In genomic region chr11:100691886-100692285, GRCh38 we compare ENCODE assay signal across 26 cellular contexts. TPM values are rescaled to one million over a fixed set of nuclear protein-coding genes. Genes with fewer than 3 reads are reported as not detected.
A peak's percentile ranks its signal among the peaks of the same experiment; 100 is the strongest.
DNase-seq lines count a peak whose midpoint lies in the region; FAIRE-seq and TF ChIP-seq lines count a peak whose summit lies in the region.
"Had no signal": no experiment of that assay in that cellular context is flagged by ENCODE, and none has a peak within 500 bp of the region (broad histone marks: within the 10 kb centered on the region; RNA-seq: fewer than 3 reads in every experiment).

No MANE protein-coding gene starts in this region.

- H3K79me2 ChIP-seq in keratinocyte (ENCODE audit: control insufficient read depth, insufficient read depth, low read length): peaks cover 2% of the 10 kb centered on the region

- no peak overlapping the region for H3K9ac ChIP-seq in keratinocyte (ENCODE audit: control insufficient read depth, extremely low read depth, insufficient read depth, low read length)

- dilution Hi-C loops in keratinocyte (cut with MboI; ENCODE audit: extremely low pct_ligation_motif_present, low sequenced_read_pairs): no loop called here

- no peak overlapping the region for H3K4me3 ChIP-seq in keratinocyte (ENCODE audit: control insufficient read depth in 2 of 3, extremely low read depth in 1 of 3, insufficient read depth in 2 of 3, low read depth in 1 of 3, low read length in 3 of 3)
- H3K4me3 ChIP-seq: SK-N-MC had no signal

- H3K4me1 ChIP-seq in keratinocyte (ENCODE audit: control insufficient read depth, extremely low read depth, insufficient read depth, low read length): peaks cover 20% of the 10 kb centered on the region

- no peaks in the 10 kb centered on the region for H4K20me1 ChIP-seq in keratinocyte (ENCODE audit: control insufficient read depth, extremely low read depth, insufficient read depth, low read length)

- peak; percentile 51 for DNase-seq in LoVo (ENCODE audit: low spot score)
- DNase-seq in dedifferentiated amniotic fluid mesenchymal stem cell (ENCODE audit: extremely low spot score): peak; percentile 32
- DNase-seq in keratinocyte (ENCODE audit: low read depth, low spot score): no peak
- DNase-seq in retina: no peak
- no peak for DNase-seq in glomerular visceral epithelial cell (ENCODE audit: extremely low spot score)
- DNase-seq in NCI-H526 treated with DMSO at 0.1 percent for 48 hours (lab: John Stamatoyannopoulos, UW): no peak
- no peak for DNase-seq in NOMO-1 treated with dmso at 0.1 percent for 144 hours (lab: John Stamatoyannopoulos, UW; ENCODE audit: unreplicated experiment)
- DNase-seq: BE2C; CD8-positive, alpha-beta memory T cell; DMS 273 treated with DMSO at 0.1 percent for 48 hours; DMS79 treated with DMSO at 0.1 percent for 48 hours; GF-D8; Karpas-422; MV-4-11; NCI-H1105 treated with DMSO at 0.1 percent for 48 hours; NCI-H146; NCI-H1930; NCI-H2107; NCI-H524; NCI-H774; SHP77 treated with DMSO at 0.1 percent for 48 hours had no signal

- FAIRE-seq in keratinocyte (lab: Jason Lieb, UNC): no peak
- FAIRE-seq: GM12891, H1 had no signal

- H3K4me2 ChIP-seq in keratinocyte (ENCODE audit: control insufficient read depth, extremely low read depth, insufficient read depth, low read depth, low read length): peak overlapping the region; percentile 31

- no peaks in the 10 kb centered on the region for H3K9me1 ChIP-seq in keratinocyte (ENCODE audit: control insufficient read depth, extremely low read depth, insufficient read depth, low read length)

- H2AFZ ChIP-seq in keratinocyte (ENCODE audit: control insufficient read depth, low read length): no peak overlapping the region

- TF ChIP-seq CTCF in keratinocyte (optimal IDR thresholded peaks at IDR 0.05 in 1 of 3, IDR thresholded peaks at IDR 0.05 in 1 of 3, conservative IDR thresholded peaks at IDR 0.05 in 1 of 3; ENCODE audit: extremely low read depth in 1 of 3, insufficient read depth in 2 of 3, low read length in 3 of 3): no peak

- no peak overlapping the region for H3K27ac ChIP-seq in keratinocyte (ENCODE audit: control insufficient read depth, insufficient read depth, low read length)
- H3K27ac ChIP-seq: HL-60, SK-N-MC had no signal

- H3K27me3 ChIP-seq in keratinocyte (ENCODE audit: control insufficient read depth, extremely low read depth, insufficient read depth, low read length): no peaks in the 10 kb centered on the region
- H3K27me3 ChIP-seq: BE2C had no signal

- no peaks in the 10 kb centered on the region for H3K9me3 ChIP-seq in keratinocyte (ENCODE audit: control insufficient read depth, low read depth, low read length)
- H3K9me3 ChIP-seq: BE2C had no signal

- no peaks in the 10 kb centered on the region for H3K36me3 ChIP-seq in keratinocyte (ENCODE audit: control insufficient read depth in 2 of 2, extremely low read depth in 1 of 2, insufficient read depth in 2 of 2, low read length in 2 of 2)

RNA-seq across cellular contexts. Expression of gene ARHGAP42, which starts 4.8 kb away (rescaled TPM):
- polyA plus RNA-seq in keratinocyte: 3.3 to 5.5 TPM (median 4.8 TPM) in 3 replicates
- 1.3 TPM for polyA plus RNA-seq in keratinocyte (2011; ENCODE audit: low read depth)
- polyA plus RNA-seq in keratinocyte (2011; cell fraction: cytosol; rRNA removed): 2.4 and 5.0 TPM in 2 replicates
- 5.8 and 6.3 TPM in 2 replicates for polyA plus RNA-seq in keratinocyte (2011; cell fraction: nucleus; rRNA removed)
- polyA plus RNA-seq in keratinocyte (2012; ENCODE audit: low replicate concordance): 1.2 and 2.5 TPM in 2 replicates
- 5.7 to 10.5 TPM (median 5.7 TPM) in 3 replicates for polyA minus RNA-seq in keratinocyte
- 3.6 TPM for polyA minus RNA-seq in keratinocyte (2011; cell fraction: cytosol; rRNA and poly(A)+ RNA removed)
- polyA minus RNA-seq in keratinocyte (2011; cell fraction: nucleus; rRNA and poly(A)+ RNA removed): 7.3 and 15.4 TPM in 2 replicates
- polyA plus RNA-seq: CD14-positive monocyte had no signal

Comparison
In these comparisons a context has a peak if more than half of its experiments do, and no peak if none do; other contexts are left out.
1. DNase-seq: peak in LoVo (single experiment) and dedifferentiated amniotic fluid mesenchymal stem cell (single experiment); none in keratinocyte (single experiment), retina (single experiment), glomerular visceral epithelial cell (single experiment), NCI-H526 treated with DMSO at 0.1 percent for 48 hours (single experiment) and NOMO-1 treated with dmso at 0.1 percent for 144 hours (single experiment).